1 cellular context compared by ENCODE assay signal in the genomic region with DNA sequence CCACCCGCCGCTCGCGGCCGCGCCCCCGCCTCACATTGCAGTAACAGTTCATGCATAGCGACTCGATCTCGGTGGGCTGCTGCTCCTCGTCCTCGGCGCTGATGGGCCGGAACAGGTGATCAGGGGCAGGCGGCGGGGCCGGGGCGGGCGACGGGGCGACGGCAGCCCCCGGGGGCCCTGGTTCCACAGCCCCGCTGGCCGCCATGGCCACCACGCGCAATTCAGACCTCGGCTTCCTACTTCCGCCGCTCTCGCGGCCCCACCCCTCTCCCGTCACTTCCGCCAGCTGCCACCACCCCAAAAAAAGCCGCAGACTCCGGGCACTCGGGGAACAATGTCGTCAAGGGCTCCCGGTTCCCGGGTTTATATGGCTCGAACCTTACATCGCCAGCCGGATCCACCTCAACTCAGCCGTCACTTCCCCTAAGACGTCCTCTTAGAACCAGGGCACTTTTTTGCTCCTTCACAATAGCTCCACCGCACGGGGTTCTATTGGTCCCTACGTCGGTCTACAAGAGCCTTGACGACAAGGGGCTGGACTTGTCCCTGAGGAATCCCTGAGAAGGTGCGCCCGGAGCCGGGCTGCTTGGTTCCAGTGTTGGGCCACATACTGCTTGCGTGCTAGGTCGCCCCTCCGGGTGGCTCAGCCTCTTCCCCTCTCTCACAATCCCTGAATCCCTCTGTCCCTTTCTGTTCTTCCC.
TF ChIP-seq lines count a peak whose summit lies in the region.

A gene with protein sequence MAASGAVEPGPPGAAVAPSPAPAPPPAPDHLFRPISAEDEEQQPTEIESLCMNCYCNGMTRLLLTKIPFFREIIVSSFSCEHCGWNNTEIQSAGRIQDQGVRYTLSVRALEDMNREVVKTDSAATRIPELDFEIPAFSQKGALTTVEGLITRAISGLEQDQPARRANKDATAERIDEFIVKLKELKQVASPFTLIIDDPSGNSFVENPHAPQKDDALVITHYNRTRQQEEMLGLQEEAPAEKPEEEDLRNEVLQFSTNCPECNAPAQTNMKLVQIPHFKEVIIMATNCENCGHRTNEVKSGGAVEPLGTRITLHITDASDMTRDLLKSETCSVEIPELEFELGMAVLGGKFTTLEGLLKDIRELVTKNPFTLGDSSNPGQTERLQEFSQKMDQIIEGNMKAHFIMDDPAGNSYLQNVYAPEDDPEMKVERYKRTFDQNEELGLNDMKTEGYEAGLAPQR (minus strand): TSS at position 238 of the 701 bp plus-strand sequence. CDS start 33 bp downstream, at position 205.

TF ChIP-seq in HepG2, 621 proteins besides CTCF, POLR2A, EP300 and RAD21 (continued from another document and continues in another):
- TF ChIP-seq RFX5 (IDR thresholded peaks at IDR 0.05; ENCODE audit: low read depth, low read length) (no peak), SRSF1 (optimal IDR thresholded peaks at IDR 0.05; ENCODE audit: low read depth, low read length) (peak; percentile 41), ELF3 (CRISPR knock-in tag; IDR thresholded peaks at IDR 0.05) (peak; percentile 60; the same call in 1 of the 2 replicates), RARA (CRISPR knock-in tag; IDR thresholded peaks at IDR 0.05) (0 out of 2 replicates have a peak, but pooled peaks have one; percentile 25), ZNF792 (CRISPR knock-in tag; IDR thresholded peaks at IDR 0.05) (peak; percentile 29; the same call in 1 of the 2 replicates), CENPX (CRISPR knock-in tag; IDR thresholded peaks at IDR 0.05) (no peak), SIN3A (IDR thresholded peaks at IDR 0.05; ENCODE audit: borderline replicate concordance, low read depth, low read length) (peak; percentile 94; the same call in 1 of the 2 replicates), KMT2B (CRISPR knock-in tag; IDR thresholded peaks at IDR 0.05) (peak; percentile 63; the same call in 1 of the 2 replicates), ZNF232 (CRISPR knock-in tag; IDR thresholded peaks at IDR 0.05; ENCODE audit: borderline replicate concordance) (no peak), NAIF1 (CRISPR knock-in tag; IDR thresholded peaks at IDR 0.05; ENCODE audit: borderline replicate concordance) (peak; percentile 72; the same call in 1 of the 2 replicates), HDAC1 (CRISPR knock-in tag; IDR thresholded peaks at IDR 0.05) (peak; percentile 81), ATF1 (CRISPR knock-in tag; IDR thresholded peaks at IDR 0.05) (peak; percentile 64), KLF13 (CRISPR knock-in tag; IDR thresholded peaks at IDR 0.05) (no peak)
- TF ChIP-seq, protein P1, sequence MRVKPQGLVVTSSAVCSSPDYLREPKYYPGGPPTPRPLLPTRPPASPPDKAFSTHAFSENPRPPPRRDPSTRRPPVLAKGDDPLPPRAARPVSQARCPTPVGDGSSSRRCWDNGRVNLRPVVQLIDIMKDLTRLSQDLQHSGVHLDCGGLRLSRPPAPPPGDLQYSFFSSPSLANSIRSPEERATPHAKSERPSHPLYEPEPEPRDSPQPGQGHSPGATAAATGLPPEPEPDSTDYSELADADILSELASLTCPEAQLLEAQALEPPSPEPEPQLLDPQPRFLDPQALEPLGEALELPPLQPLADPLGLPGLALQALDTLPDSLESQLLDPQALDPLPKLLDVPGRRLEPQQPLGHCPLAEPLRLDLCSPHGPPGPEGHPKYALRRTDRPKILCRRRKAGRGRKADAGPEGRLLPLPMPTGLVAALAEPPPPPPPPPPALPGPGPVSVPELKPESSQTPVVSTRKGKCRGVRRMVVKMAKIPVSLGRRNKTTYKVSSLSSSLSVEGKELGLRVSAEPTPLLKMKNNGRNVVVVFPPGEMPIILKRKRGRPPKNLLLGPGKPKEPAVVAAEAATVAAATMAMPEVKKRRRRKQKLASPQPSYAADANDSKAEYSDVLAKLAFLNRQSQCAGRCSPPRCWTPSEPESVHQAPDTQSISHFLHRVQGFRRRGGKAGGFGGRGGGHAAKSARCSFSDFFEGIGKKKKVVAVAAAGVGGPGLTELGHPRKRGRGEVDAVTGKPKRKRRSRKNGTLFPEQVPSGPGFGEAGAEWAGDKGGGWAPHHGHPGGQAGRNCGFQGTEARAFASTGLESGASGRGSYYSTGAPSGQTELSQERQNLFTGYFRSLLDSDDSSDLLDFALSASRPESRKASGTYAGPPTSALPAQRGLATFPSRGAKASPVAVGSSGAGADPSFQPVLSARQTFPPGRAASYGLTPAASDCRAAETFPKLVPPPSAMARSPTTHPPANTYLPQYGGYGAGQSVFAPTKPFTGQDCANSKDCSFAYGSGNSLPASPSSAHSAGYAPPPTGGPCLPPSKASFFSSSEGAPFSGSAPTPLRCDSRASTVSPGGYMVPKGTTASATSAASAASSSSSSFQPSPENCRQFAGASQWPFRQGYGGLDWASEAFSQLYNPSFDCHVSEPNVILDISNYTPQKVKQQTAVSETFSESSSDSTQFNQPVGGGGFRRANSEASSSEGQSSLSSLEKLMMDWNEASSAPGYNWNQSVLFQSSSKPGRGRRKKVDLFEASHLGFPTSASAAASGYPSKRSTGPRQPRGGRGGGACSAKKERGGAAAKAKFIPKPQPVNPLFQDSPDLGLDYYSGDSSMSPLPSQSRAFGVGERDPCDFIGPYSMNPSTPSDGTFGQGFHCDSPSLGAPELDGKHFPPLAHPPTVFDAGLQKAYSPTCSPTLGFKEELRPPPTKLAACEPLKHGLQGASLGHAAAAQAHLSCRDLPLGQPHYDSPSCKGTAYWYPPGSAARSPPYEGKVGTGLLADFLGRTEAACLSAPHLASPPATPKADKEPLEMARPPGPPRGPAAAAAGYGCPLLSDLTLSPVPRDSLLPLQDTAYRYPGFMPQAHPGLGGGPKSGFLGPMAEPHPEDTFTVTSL (CRISPR knock-in tag; IDR thresholded peaks at IDR 0.05; ENCODE audit: borderline replicate concordance), result no peak
- TF ChIP-seq, protein P2, sequence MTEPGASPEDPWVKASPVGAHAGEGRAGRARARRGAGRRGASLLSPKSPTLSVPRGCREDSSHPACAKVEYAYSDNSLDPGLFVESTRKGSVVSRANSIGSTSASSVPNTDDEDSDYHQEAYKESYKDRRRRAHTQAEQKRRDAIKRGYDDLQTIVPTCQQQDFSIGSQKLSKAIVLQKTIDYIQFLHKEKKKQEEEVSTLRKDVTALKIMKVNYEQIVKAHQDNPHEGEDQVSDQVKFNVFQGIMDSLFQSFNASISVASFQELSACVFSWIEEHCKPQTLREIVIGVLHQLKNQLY (CRISPR knock-in tag; IDR thresholded peaks at IDR 0.05), result 0 out of 2 replicates have a peak, but pooled peaks have one; percentile 14
- TF ChIP-seq, protein P3, sequence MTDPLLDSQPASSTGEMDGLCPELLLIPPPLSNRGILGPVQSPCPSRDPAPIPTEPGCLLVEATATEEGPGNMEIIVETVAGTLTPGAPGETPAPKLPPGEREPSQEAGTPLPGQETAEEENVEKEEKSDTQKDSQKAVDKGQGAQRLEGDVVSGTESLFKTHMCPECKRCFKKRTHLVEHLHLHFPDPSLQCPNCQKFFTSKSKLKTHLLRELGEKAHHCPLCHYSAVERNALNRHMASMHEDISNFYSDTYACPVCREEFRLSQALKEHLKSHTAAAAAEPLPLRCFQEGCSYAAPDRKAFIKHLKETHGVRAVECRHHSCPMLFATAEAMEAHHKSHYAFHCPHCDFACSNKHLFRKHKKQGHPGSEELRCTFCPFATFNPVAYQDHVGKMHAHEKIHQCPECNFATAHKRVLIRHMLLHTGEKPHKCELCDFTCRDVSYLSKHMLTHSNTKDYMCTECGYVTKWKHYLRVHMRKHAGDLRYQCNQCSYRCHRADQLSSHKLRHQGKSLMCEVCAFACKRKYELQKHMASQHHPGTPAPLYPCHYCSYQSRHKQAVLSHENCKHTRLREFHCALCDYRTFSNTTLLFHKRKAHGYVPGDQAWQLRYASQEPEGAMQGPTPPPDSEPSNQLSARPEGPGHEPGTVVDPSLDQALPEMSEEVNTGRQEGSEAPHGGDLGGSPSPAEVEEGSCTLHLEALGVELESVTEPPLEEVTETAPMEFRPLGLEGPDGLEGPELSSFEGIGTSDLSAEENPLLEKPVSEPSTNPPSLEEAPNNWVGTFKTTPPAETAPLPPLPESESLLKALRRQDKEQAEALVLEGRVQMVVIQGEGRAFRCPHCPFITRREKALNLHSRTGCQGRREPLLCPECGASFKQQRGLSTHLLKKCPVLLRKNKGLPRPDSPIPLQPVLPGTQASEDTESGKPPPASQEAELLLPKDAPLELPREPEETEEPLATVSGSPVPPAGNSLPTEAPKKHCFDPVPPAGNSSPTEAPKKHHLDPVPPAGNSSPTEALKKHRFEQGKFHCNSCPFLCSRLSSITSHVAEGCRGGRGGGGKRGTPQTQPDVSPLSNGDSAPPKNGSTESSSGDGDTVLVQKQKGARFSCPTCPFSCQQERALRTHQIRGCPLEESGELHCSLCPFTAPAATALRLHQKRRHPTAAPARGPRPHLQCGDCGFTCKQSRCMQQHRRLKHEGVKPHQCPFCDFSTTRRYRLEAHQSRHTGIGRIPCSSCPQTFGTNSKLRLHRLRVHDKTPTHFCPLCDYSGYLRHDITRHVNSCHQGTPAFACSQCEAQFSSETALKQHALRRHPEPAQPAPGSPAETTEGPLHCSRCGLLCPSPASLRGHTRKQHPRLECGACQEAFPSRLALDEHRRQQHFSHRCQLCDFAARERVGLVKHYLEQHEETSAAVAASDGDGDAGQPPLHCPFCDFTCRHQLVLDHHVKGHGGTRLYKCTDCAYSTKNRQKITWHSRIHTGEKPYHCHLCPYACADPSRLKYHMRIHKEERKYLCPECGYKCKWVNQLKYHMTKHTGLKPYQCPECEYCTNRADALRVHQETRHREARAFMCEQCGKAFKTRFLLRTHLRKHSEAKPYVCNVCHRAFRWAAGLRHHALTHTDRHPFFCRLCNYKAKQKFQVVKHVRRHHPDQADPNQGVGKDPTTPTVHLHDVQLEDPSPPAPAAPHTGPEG (CRISPR knock-in tag; IDR thresholded peaks at IDR 0.05), result 0 out of 2 replicates have a peak, but pooled peaks have one; percentile 41
- TF ChIP-seq, protein P4, sequence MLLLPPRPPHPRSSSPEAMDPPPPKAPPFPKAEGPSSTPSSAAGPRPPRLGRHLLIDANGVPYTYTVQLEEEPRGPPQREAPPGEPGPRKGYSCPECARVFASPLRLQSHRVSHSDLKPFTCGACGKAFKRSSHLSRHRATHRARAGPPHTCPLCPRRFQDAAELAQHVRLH (CRISPR knock-in tag; IDR thresholded peaks at IDR 0.05; ENCODE audit: borderline replicate concordance, low read depth), result peak; percentile 72; the same call in 1 of the 2 replicates
- TF ChIP-seq, protein P5, sequence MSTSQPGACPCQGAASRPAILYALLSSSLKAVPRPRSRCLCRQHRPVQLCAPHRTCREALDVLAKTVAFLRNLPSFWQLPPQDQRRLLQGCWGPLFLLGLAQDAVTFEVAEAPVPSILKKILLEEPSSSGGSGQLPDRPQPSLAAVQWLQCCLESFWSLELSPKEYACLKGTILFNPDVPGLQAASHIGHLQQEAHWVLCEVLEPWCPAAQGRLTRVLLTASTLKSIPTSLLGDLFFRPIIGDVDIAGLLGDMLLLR (CRISPR knock-in tag; IDR thresholded peaks at IDR 0.05), result no peak; the same call in 1 of the 2 replicates
- TF ChIP-seq, protein P6, sequence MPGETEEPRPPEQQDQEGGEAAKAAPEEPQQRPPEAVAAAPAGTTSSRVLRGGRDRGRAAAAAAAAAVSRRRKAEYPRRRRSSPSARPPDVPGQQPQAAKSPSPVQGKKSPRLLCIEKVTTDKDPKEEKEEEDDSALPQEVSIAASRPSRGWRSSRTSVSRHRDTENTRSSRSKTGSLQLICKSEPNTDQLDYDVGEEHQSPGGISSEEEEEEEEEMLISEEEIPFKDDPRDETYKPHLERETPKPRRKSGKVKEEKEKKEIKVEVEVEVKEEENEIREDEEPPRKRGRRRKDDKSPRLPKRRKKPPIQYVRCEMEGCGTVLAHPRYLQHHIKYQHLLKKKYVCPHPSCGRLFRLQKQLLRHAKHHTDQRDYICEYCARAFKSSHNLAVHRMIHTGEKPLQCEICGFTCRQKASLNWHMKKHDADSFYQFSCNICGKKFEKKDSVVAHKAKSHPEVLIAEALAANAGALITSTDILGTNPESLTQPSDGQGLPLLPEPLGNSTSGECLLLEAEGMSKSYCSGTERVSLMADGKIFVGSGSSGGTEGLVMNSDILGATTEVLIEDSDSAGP (CRISPR knock-in tag; IDR thresholded peaks at IDR 0.05; ENCODE audit: borderline replicate concordance), result peak; percentile 68; the same call in 1 of the 2 replicates
- TF ChIP-seq, protein P7, sequence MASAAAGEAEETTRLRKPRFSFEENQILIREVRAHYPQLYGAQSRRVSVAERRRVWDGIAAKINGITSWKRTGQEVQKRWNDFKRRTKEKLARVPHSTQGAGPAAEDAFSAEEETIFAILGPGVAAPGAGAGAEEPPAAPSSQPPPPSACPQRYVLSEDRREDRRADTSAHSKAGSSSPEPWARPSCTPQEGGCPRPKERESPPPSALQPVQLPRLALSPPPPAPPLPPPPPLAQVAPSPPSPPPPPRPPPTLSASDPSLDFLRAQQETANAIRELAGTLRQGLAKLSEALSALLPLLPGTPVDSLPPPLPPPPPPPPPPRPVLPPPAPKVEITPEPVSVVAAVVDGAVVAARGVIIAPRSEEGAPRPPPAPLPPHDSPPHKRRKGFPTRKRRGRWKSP (CRISPR knock-in tag; IDR thresholded peaks at IDR 0.05), result peak; percentile 69
- TF ChIP-seq, protein P8, sequence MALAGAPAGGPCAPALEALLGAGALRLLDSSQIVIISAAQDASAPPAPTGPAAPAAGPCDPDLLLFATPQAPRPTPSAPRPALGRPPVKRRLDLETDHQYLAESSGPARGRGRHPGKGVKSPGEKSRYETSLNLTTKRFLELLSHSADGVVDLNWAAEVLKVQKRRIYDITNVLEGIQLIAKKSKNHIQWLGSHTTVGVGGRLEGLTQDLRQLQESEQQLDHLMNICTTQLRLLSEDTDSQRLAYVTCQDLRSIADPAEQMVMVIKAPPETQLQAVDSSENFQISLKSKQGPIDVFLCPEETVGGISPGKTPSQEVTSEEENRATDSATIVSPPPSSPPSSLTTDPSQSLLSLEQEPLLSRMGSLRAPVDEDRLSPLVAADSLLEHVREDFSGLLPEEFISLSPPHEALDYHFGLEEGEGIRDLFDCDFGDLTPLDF (CRISPR knock-in tag; IDR thresholded peaks at IDR 0.05), result no peak
- TF ChIP-seq, protein P9, sequence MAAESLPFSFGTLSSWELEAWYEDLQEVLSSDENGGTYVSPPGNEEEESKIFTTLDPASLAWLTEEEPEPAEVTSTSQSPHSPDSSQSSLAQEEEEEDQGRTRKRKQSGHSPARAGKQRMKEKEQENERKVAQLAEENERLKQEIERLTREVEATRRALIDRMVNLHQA (CRISPR knock-in tag; IDR thresholded peaks at IDR 0.05), result no peak
- TF ChIP-seq, protein P10, sequence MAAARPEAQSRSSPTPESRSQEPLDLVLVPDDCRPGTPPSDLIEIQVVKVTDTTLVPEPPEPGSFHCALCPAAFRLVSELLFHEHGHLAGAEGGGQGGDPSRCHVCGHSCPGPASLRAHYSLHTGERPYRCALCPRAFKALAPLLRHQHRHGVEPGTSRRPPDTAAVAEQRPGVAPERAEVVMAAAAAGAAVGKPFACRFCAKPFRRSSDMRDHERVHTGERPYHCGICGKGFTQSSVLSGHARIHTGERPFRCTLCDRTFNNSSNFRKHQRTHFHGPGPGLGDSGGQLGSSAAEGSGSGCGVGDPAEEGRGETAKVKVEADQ (CRISPR knock-in tag; IDR thresholded peaks at IDR 0.05; ENCODE audit: borderline replicate concordance), result no peak
